Comparison of ENCODE assay signal across 9 cellular contexts in the genomic region with DNA sequence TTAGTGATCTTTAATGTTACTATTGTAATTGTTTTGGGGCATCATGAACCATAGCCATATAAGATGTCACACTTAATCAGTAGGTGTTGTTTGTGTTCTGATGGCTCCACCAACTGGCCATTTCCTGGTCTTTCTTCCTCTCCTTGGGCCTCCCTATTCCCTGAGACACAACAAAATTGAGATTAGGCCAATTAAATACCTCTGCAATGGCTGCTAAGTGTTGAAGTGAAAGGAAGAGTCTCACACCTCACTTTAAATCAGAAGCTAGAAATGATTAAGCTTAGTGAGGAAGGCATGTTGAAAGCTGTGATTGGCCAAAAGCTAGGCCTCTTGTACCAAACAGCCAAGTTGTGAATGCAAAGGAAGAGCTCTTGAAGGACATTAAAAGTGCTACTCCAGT. TPM values are rescaled to one million over a fixed set of nuclear protein-coding genes. Genes with fewer than 3 reads are reported as not detected.
DNase-seq lines count a peak whose midpoint lies in the region; ATAC-seq and TF ChIP-seq lines count a peak whose summit lies in the region.
"Had no signal": no experiment of that assay in that cellular context is flagged by ENCODE, and none has a peak within 500 bp of the region (broad histone marks: within the 10 kb centered on the region; RNA-seq: fewer than 3 reads in every experiment).

No MANE protein-coding gene starts in this region.

- peaks cover under 1% of the 10 kb centered on the region for H3K27me3 Mint-ChIP-seq in nephron progenitor cell (ENCODE audit: low read depth, poor library complexity)

- no peak for ATAC-seq in GM18909 (IDR thresholded peaks at IDR 0.05; ENCODE audit: poor library complexity, unreplicated experiment)

- H3K4me1 ChIP-seq in colonic mucosa = no peaks in the 10 kb centered on the region

- peaks cover 9% of the 10 kb centered on the region for H3K9me3 Mint-ChIP-seq in nephron progenitor cell

- peaks cover 4% of the 10 kb centered on the region for H3K4me1 Mint-ChIP-seq in nephron progenitor cell
- H3K4me1 Mint-ChIP-seq: nephron had no signal

- peaks cover 14% of the 10 kb centered on the region for H3K36me3 Mint-ChIP-seq in nephron progenitor cell (ENCODE audit: low read depth)

- no peak overlapping the region for H3K9ac ChIP-seq in colonic mucosa (ENCODE audit: low read depth in 2 of 2, low read length in 2 of 2)

- H3K9me3 ChIP-seq in colonic mucosa = no peaks in the 10 kb centered on the region

- H3K27ac Mint-ChIP-seq in nephron progenitor cell = peak overlapping the region; percentile 26
- H3K27ac Mint-ChIP-seq: nephron had no signal

- H3K4me3 Mint-ChIP-seq in nephron progenitor cell = no peak overlapping the region
- H3K4me3 Mint-ChIP-seq: nephron had no signal

- intact Hi-C loops in colonic mucosa (cut with DNase I) = no loop called here

- no peak for TF ChIP-seq CTCF in colonic mucosa (IDR thresholded peaks at IDR 0.05)
- no peak for TF ChIP-seq CTCF in nephron progenitor cell (IDR thresholded peaks at IDR 0.05)

- no peak overlapping the region for H3K4me3 ChIP-seq in colonic mucosa

- H3K27me3 ChIP-seq in colonic mucosa = no peaks in the 10 kb centered on the region

- no peaks in the 10 kb centered on the region for H3K36me3 ChIP-seq in colonic mucosa

- DNase-seq in NCI-H1105 treated with DMSO at 0.1 percent for 48 hours (lab: John Stamatoyannopoulos, UW) = peak; percentile 27
- no peak for DNase-seq in NCI-H1105 (lab: John Stamatoyannopoulos, UW)
- peak; percentile 9 for DNase-seq in NCI-H2029 treated with DMSO at 0.1 percent for 48 hours (lab: John Stamatoyannopoulos, UW)
- DNase-seq in colonic mucosa = peak; percentile 25
- no peak for DNase-seq in nephron progenitor cell
- no peak for DNase-seq in ecto neural progenitor cell (ENCODE audit: low spot score)
- DNase-seq in HK-2 (ENCODE audit: unreplicated experiment) = no peak

- H3K27ac ChIP-seq in colonic mucosa = no peak overlapping the region

RNA-seq across cellular contexts. Expression of a gene that starts 30.7 kb away (rescaled TPM):
- 10 to 100 TPM; 62.4 to 78.2 TPM for total RNA-seq in colonic mucosa

Comparison
In these comparisons a context has a peak if more than half of its experiments do, and no peak if none do; other contexts are left out.
1. DNase-seq: peak in NCI-H1105 treated with DMSO at 0.1 percent for 48 hours (single experiment), NCI-H2029 treated with DMSO at 0.1 percent for 48 hours (single experiment) and colonic mucosa (single experiment); none in NCI-H1105 (single experiment), nephron progenitor cell (single experiment), ecto neural progenitor cell (single experiment) and HK-2 (single experiment).